ENCODE assay signal across 9 cellular contexts in genomic region chr15:65400760-65401606, GRCh38. TPM values are rescaled to one million over a fixed set of nuclear protein-coding genes. Genes with fewer than 3 reads are reported as not detected.
DNase-seq lines count a peak whose midpoint lies in the region; ATAC-seq and TF ChIP-seq lines count a peak whose summit lies in the region.
"Had no signal": no experiment of that assay in that cellular context is flagged by ENCODE, and none has a peak within 500 bp of the region (broad histone marks: within the 10 kb centered on the region; RNA-seq: fewer than 3 reads in every experiment).

No MANE protein-coding gene starts in this region.

- no peaks in the 10 kb centered on the region for H3K9me3 Mint-ChIP-seq in Calu3 (ENCODE audit: low read depth, unreplicated experiment)
- no peaks in the 10 kb centered on the region for H3K9me3 Mint-ChIP-seq in neural crest cell
- H3K9me3 Mint-ChIP-seq: T-helper 1 cell treated with Interleukin-12 subunit alpha and Interleukin-12 subunit beta and Interleukin-4 antibody, amounts not matched to agents 30 μg/mL and 1 μg/mL, for 36 hours had no signal

- H3K36me3 Mint-ChIP-seq in Calu3 (ENCODE audit: insufficient read depth, unreplicated experiment) (no peaks in the 10 kb centered on the region), neural crest cell (ENCODE audit: low read depth) (no peaks in the 10 kb centered on the region)

- BruUV-seq in Calu3 (replicated peaks; lab: Mats Ljungman, UMichigan) = no TSS peak

- DNase-seq in Calu3 = peak; percentile 89
- DNase-seq in HuH-7 (ENCODE audit: low spot score) = peak; percentile 99
- peak; percentile 52 for DNase-seq in NOMO-1 treated with DMSO at 0.1 percent for 48 hours (lab: John Stamatoyannopoulos, UW; ENCODE audit: unreplicated experiment)
- DNase-seq in activated T-cell treated with anti-CD3 and anti-CD28 coated beads, Interleukin-2, amount 50 U/mL, for 1 hour = peak; percentile 54
- DNase-seq in fibroblast of peridontal ligament (ENCODE audit: extremely low read depth) = peak; percentile 76
- peak; percentile 78 for DNase-seq in neural crest cell (ENCODE audit: low read depth, low spot score)

- TF ChIP-seq CTCF in Calu3 (IDR thresholded peaks at IDR 0.05; ENCODE audit: unreplicated experiment) = peak; percentile 76
- peak; percentile 69 for TF ChIP-seq CTCF in neural crest cell (conservative IDR thresholded peaks at IDR 0.05)

- intact Hi-C loops in Calu3 (cut with micrococcal nuclease; ENCODE audit: unreplicated experiment) = loop anchor here (5.0 kb wide), 1 partner anchor 84 kb away; no protein-coding TSS in a partner anchor

- no peak overlapping the region for H3K4me3 Mint-ChIP-seq in Calu3 (ENCODE audit: low read depth, unreplicated experiment)
- H3K4me3 Mint-ChIP-seq in neural crest cell = no peak overlapping the region
- H3K4me3 Mint-ChIP-seq: T-helper 1 cell treated with Interleukin-12 subunit alpha and Interleukin-12 subunit beta and Interleukin-4 antibody, amounts not matched to agents 30 μg/mL and 1 μg/mL, for 36 hours had no signal

- H3K27me3 Mint-ChIP-seq in Calu3 (ENCODE audit: unreplicated experiment) (peaks cover 74% of the 10 kb centered on the region), neural crest cell (ENCODE audit: low read depth) (peaks cover 3% of the 10 kb centered on the region)

- no peaks in the 10 kb centered on the region for H3K4me1 Mint-ChIP-seq in Calu3 (ENCODE audit: low read depth, unreplicated experiment)
- peaks cover 13% of the 10 kb centered on the region for H3K4me1 Mint-ChIP-seq in neural crest cell

- ATAC-seq in HG02678 (IDR thresholded peaks at IDR 0.05; ENCODE audit: unreplicated experiment) (no peak), GM21381 (IDR thresholded peaks at IDR 0.05; ENCODE audit: unreplicated experiment) (no peak)

- CTCF ChIA-PET in Calu3 (lab: Charles Lee) = interaction anchor here (0.6 to 2.8 kb wide), 12 partner anchors 8 to 887 kb away, joined by 3 to 15 read pairs (median 4); no protein-coding TSS in a partner anchor

- H3K27ac Mint-ChIP-seq in Calu3 (ENCODE audit: unreplicated experiment) (no peak overlapping the region), neural crest cell (ENCODE audit: unreplicated experiment) (peak overlapping the region; percentile 99)
- H3K27ac Mint-ChIP-seq: T-helper 1 cell treated with Interleukin-12 subunit alpha and Interleukin-12 subunit beta and Interleukin-4 antibody, amounts not matched to agents 30 μg/mL and 1 μg/mL, for 36 hours had no signal

RNA-seq across cellular contexts. Expression of gene IGDCC4, which starts 21.8 kb away (rescaled TPM):
- total RNA-seq in Calu3 (2022) (0.17 and 0.64 TPM in 2 replicates), neural crest cell (19.8 and 19.9 TPM in 2 replicates)

RNA-seq across cellular contexts. Expression of gene IGDCC3, which starts 23.2 kb away (rescaled TPM):
- total RNA-seq in Calu3 (2022) (not detected in 2 replicates), neural crest cell (298 and 300 TPM in 2 replicates)

Comparison
In these comparisons a context has a peak if more than half of its experiments do, and no peak if none do; other contexts are left out.
1. RNA of gene IGDCC4, which starts 21.8 kb away (total RNA-seq): 19.8 to 19.9 TPM in neural crest cell; 0.17 to 0.64 TPM in Calu3; every median in the first group is over 10 times any median in the second.
2. RNA of gene IGDCC3, which starts 23.2 kb away (total RNA-seq): 298 to 300 TPM in neural crest cell; not detected in Calu3; every median in the first group is over 100 times any median in the second.
3. Peak in every context shown above with its lines, with median percentiles within 50 percentile points of each other: DNase-seq.